Comparison of ENCODE assay signal across 15 cellular contexts in genomic region chr2:134440336-134440909, GRCh38.
DNase-seq lines count a peak whose midpoint lies in the region; ATAC-seq and TF ChIP-seq lines count a peak whose summit lies in the region.
"Had no signal": no experiment of that assay in that cellular context is flagged by ENCODE, and none has a peak within 500 bp of the region (broad histone marks: within the 10 kb centered on the region; RNA-seq: fewer than 3 reads in every experiment).

No MANE protein-coding gene starts in this region.

- peaks cover 0 to 28% of the 10 kb centered on the region in 2 donors for H3K4me1 ChIP-seq in right atrium auricular region
- peaks cover 3% of the 10 kb centered on the region for H3K4me1 ChIP-seq in right cardiac atrium (ENCODE audit: control insufficient read depth, insufficient read depth, low read length)
- H3K4me1 ChIP-seq in spleen = peaks cover 0 to 12% (median 0%) of the 10 kb centered on the region in 6 donors
- no peaks in the 10 kb centered on the region for H3K4me1 ChIP-seq in osteoblast (ENCODE audit: insufficient read depth, low read length)

- H3K27me3 Mint-ChIP-seq in endothelial cell (ENCODE audit: unreplicated experiment) = peaks cover 15% of the 10 kb centered on the region
- H3K27me3 Mint-ChIP-seq: CD4-positive, CD25-positive, alpha-beta regulatory T cell had no signal

- WGBS in right cardiac atrium = 97% methylated on average over 16 of the region's 16 CpGs
- WGBS in spleen, 5 donors = 94 to 97% (median 96%) methylated on average over 16 of the region's 16 CpGs

- peaks cover 12% of the 10 kb centered on the region for H3K4me1 Mint-ChIP-seq in endothelial cell (ENCODE audit: unreplicated experiment)

- no peaks in the 10 kb centered on the region for H4K20me1 ChIP-seq in osteoblast (ENCODE audit: insufficient read depth, low read length)

- ATAC-seq in right cardiac atrium = no peak
- ATAC-seq in GM21447 (IDR thresholded peaks at IDR 0.05; ENCODE audit: unreplicated experiment) = no peak
- ATAC-seq: HCT116 had no signal

- DNase-seq in right atrium auricular region (ENCODE audit: low spot score) (no peak), right cardiac atrium (no peak), endothelial cell (ENCODE audit: low spot score) (no peak), spleen (peak; percentile 64), activated gamma-delta T cell treated with Interleukin-2 at 50 U/mL for 16 hours (no peak), osteoblast (ENCODE audit: insufficient read length, low spot score, missing footprints) (no peak)
- DNase-seq: ACHN; Calu3; CD4-positive, CD25-positive, alpha-beta regulatory T cell; DMS 273 treated with DMSO at 0.1 percent for 48 hours; GM23248 had no signal

- H3K4me2 ChIP-seq in osteoblast (ENCODE audit: insufficient read depth, low read length) = no peak overlapping the region
- H3K4me2 ChIP-seq: BLaER1 treated with 17β-estradiol and CSF1 and Interleukin-3, amounts not matched to agents 10 nM and 100 nM had no signal

- H3K27ac ChIP-seq in right atrium auricular region (peak overlapping the region; percentile 75 to 86), right cardiac atrium (ENCODE audit: low read length) (no peak overlapping the region), spleen (no peak overlapping the region), osteoblast (ENCODE audit: low read depth, low read length) (no peak overlapping the region)
- H3K27ac ChIP-seq: BLaER1 treated with 17β-estradiol and CSF1 and Interleukin-3, amounts not matched to agents 10 nM and 100 nM; GM23248; HL-60 had no signal

- H2AFZ ChIP-seq in osteoblast (ENCODE audit: low read length) = no peak overlapping the region
- H2AFZ ChIP-seq: GM23248 had no signal

- TF ChIP-seq CTCF in right atrium auricular region (IDR thresholded peaks at IDR 0.05) = no peak
- no peak for TF ChIP-seq CTCF in endothelial cell (IDR thresholded peaks at IDR 0.05; ENCODE audit: unreplicated experiment)
- no peak for TF ChIP-seq CTCF in spleen (IDR thresholded peaks at IDR 0.05 in 8 of 11, conservative IDR thresholded peaks at IDR 0.05 in 3 of 11)
- TF ChIP-seq CTCF in osteoblast (IDR thresholded peaks at IDR 0.05; ENCODE audit: extremely low read depth, low read depth, low read length) = no peak

- no peak for TF ChIP-seq POLR2A in spleen (IDR thresholded peaks at IDR 0.05)

- H3K27me3 ChIP-seq in right atrium auricular region = no peaks in the 10 kb centered on the region
- no peaks in the 10 kb centered on the region for H3K27me3 ChIP-seq in right cardiac atrium (ENCODE audit: control insufficient read depth, insufficient read depth)
- no peaks in the 10 kb centered on the region for H3K27me3 ChIP-seq in spleen (replicated peaks in 1 of 7)
- no peaks in the 10 kb centered on the region for H3K27me3 ChIP-seq in osteoblast (ENCODE audit: insufficient read depth, low read length)
- H3K27me3 ChIP-seq: BLaER1 treated with 17β-estradiol and CSF1 and Interleukin-3, amounts not matched to agents 10 nM and 100 nM had no signal

- H3K9me3 ChIP-seq in right atrium auricular region = no peaks in the 10 kb centered on the region
- no peaks in the 10 kb centered on the region for H3K9me3 ChIP-seq in right cardiac atrium (ENCODE audit: control insufficient read depth, low read length)
- H3K9me3 ChIP-seq in spleen = no peaks in the 10 kb centered on the region
- no peaks in the 10 kb centered on the region for H3K9me3 ChIP-seq in osteoblast (ENCODE audit: low read depth, low read length)
- H3K9me3 ChIP-seq: BLaER1 treated with 17β-estradiol and CSF1 and Interleukin-3, amounts not matched to agents 10 nM and 100 nM had no signal

- H3K27ac Mint-ChIP-seq in endothelial cell (ENCODE audit: unreplicated experiment) = peak overlapping the region; percentile 3
- H3K27ac Mint-ChIP-seq: CD4-positive, CD25-positive, alpha-beta regulatory T cell had no signal

- no peaks in the 10 kb centered on the region for H3K9me3 Mint-ChIP-seq in endothelial cell (ENCODE audit: unreplicated experiment)
- H3K9me3 Mint-ChIP-seq: CD4-positive, CD25-positive, alpha-beta regulatory T cell had no signal

- intact Hi-C loops in right cardiac atrium (cut with DNase I) = loop anchor here in 1 of 4 donors (10.0 kb wide), 1 partner anchor 66 kb away; no protein-coding TSS in a partner anchor
- intact Hi-C loops in spleen (cut with DNase I; ENCODE audit: low total_unique reads) = loop anchor here (10.0 kb wide), 1 partner anchor 556 kb away; no protein-coding TSS in a partner anchor

- H3K4me3 ChIP-seq in right atrium auricular region (no peak overlapping the region), right cardiac atrium (ENCODE audit: low read length) (no peak overlapping the region), spleen (no peak overlapping the region), osteoblast (ENCODE audit: insufficient read depth, low read length) (no peak overlapping the region)
- H3K4me3 ChIP-seq: BLaER1 treated with 17β-estradiol and CSF1 and Interleukin-3, amounts not matched to agents 10 nM and 100 nM; GM23248 had no signal

- H3K36me3 Mint-ChIP-seq in endothelial cell (ENCODE audit: low read depth, unreplicated experiment) = peaks cover 44% of the 10 kb centered on the region

- peak overlapping the region; percentile 13 for H3K4me3 Mint-ChIP-seq in endothelial cell (ENCODE audit: unreplicated experiment)
- H3K4me3 Mint-ChIP-seq: CD4-positive, CD25-positive, alpha-beta regulatory T cell had no signal

- H3K36me3 ChIP-seq in right atrium auricular region (peaks cover 20% of the 10 kb centered on the region), spleen (peaks cover 0 to 100% (median 61%) of the 10 kb centered on the region in 6 donors), osteoblast (ENCODE audit: insufficient read depth, low read length) (peaks cover 4% of the 10 kb centered on the region)

- H3K79me2 ChIP-seq in osteoblast (ENCODE audit: insufficient read depth, low read length) = no peaks in the 10 kb centered on the region

Comparison
In these comparisons a context has a peak if more than half of its experiments do, and no peak if none do; other contexts are left out.
1. H3K27ac ChIP-seq: peak in right atrium auricular region (2 of 2); none in right cardiac atrium (single experiment), spleen (0 of 8) and osteoblast (single experiment).